ENCODE assay signal across 1 cellular context in the genomic region with DNA sequence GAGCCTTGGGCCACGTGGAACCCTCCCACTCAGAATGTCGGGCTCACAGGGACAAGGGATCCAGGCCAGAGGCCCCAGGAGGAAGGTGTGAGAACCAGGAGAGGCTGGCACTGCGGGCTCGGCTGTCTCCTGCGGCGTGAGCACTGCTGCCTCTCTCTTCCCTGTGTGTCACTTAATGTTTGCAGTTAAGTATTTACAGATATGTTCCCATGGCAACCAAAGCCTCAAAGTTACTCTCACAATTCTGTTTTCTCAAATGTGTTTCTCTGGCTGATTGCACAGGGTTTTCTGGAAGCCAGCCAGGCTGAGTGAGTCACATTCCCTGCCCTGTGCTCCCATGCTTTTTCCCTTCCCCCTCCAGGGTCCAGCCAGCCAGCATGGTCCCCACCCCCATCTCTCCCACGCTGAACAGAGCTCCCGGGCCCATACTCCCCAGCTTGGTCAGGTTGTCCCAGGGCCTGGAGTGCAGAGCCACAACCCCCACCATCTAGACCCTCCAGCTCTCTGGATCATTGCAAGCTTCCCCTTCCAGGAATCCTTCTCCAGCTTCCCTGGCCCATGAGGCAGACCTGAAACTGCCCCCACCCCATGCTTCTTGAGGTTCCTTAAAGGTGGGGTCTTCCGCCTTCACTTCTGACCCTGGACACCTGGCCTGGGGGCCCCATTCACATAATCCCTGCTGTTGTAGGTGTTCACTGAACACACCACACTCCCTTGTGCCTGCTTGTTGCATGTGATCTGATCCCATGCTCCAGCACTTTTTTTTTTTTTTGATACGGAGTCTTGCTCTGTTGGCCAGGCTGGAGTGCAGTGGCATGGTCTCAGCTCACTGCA.
TF ChIP-seq lines count a peak whose summit lies in the region.

No MANE protein-coding gene starts in this region.

TF ChIP-seq in SK-N-SH, 30 proteins besides CTCF, POLR2A, EP300 and RAD21 (continued from another document):
- TF ChIP-seq TEAD4 (IDR thresholded peaks at IDR 0.05; ENCODE audit: borderline replicate concordance, insufficient read depth) = no peak
- peak; percentile 62; the same call in 1 of the 2 replicates for TF ChIP-seq RFX5 (IDR thresholded peaks at IDR 0.05; ENCODE audit: low read length)
- peak; percentile 92 for TF ChIP-seq MXI1 (IDR thresholded peaks at IDR 0.05; ENCODE audit: low read depth, low read length)
- TF ChIP-seq NFIC (IDR thresholded peaks at IDR 0.05; ENCODE audit: borderline replicate concordance) = peak; percentile 96
- TF ChIP-seq SIN3A (IDR thresholded peaks at IDR 0.05; ENCODE audit: borderline replicate concordance, low read depth, low read length) = peak; percentile 69; the same call in 1 of the 2 replicates
- TF ChIP-seq, protein P1, sequence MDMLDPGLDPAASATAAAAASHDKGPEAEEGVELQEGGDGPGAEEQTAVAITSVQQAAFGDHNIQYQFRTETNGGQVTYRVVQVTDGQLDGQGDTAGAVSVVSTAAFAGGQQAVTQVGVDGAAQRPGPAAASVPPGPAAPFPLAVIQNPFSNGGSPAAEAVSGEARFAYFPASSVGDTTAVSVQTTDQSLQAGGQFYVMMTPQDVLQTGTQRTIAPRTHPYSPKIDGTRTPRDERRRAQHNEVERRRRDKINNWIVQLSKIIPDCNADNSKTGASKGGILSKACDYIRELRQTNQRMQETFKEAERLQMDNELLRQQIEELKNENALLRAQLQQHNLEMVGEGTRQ (IDR thresholded peaks at IDR 0.05; ENCODE audit: borderline replicate concordance, low read depth, low read length) = no peak
- TF ChIP-seq, protein P2, sequence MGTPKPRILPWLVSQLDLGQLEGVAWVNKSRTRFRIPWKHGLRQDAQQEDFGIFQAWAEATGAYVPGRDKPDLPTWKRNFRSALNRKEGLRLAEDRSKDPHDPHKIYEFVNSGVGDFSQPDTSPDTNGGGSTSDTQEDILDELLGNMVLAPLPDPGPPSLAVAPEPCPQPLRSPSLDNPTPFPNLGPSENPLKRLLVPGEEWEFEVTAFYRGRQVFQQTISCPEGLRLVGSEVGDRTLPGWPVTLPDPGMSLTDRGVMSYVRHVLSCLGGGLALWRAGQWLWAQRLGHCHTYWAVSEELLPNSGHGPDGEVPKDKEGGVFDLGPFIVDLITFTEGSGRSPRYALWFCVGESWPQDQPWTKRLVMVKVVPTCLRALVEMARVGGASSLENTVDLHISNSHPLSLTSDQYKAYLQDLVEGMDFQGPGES (IDR thresholded peaks at IDR 0.05; ENCODE audit: low read depth, low read length) = no peak
- TF ChIP-seq POLR2AphosphoS5 (IDR thresholded peaks at IDR 0.05; ENCODE audit: low read depth, low read length) = no peak
- TF ChIP-seq GABPA (IDR thresholded peaks at IDR 0.05; ENCODE audit: low read depth) = no peak
- TF ChIP-seq, protein P3, sequence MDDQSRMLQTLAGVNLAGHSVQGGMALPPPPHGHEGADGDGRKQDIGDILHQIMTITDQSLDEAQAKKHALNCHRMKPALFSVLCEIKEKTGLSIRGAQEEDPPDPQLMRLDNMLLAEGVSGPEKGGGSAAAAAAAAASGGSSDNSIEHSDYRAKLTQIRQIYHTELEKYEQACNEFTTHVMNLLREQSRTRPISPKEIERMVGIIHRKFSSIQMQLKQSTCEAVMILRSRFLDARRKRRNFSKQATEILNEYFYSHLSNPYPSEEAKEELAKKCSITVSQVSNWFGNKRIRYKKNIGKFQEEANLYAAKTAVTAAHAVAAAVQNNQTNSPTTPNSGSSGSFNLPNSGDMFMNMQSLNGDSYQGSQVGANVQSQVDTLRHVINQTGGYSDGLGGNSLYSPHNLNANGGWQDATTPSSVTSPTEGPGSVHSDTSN (IDR thresholded peaks at IDR 0.05) = no peak; the same call in 1 of the 2 replicates
- TF ChIP-seq TAF1 (IDR thresholded peaks at IDR 0.05; ENCODE audit: borderline replicate concordance, low read depth, low read length) = no peak
- TF ChIP-seq, protein P4, sequence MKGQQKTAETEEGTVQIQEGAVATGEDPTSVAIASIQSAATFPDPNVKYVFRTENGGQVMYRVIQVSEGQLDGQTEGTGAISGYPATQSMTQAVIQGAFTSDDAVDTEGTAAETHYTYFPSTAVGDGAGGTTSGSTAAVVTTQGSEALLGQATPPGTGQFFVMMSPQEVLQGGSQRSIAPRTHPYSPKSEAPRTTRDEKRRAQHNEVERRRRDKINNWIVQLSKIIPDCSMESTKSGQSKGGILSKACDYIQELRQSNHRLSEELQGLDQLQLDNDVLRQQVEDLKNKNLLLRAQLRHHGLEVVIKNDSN (IDR thresholded peaks at IDR 0.05; ENCODE audit: borderline replicate concordance, low read depth) = no peak
- 0 out of 2 replicates have a peak, but pooled peaks have one; percentile 30 for TF ChIP-seq RXRA (IDR thresholded peaks at IDR 0.05; ENCODE audit: borderline replicate concordance, low read depth)
- peak; percentile 55; the same call in 1 of the 2 replicates for TF ChIP-seq TCF12 (IDR thresholded peaks at IDR 0.05)
- no peak for TF ChIP-seq YY1 (IDR thresholded peaks at IDR 0.05; ENCODE audit: low read depth)
- TF ChIP-seq RCOR1 (IDR thresholded peaks at IDR 0.05; ENCODE audit: low read length) = peak; percentile 65
- TF ChIP-seq, protein P5, sequence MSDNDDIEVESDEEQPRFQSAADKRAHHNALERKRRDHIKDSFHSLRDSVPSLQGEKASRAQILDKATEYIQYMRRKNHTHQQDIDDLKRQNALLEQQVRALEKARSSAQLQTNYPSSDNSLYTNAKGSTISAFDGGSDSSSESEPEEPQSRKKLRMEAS (IDR thresholded peaks at IDR 0.05; ENCODE audit: low read depth) = peak; percentile 72; the same call in 1 of the 2 replicates
- no peak for TF ChIP-seq SMC3 (IDR thresholded peaks at IDR 0.05; ENCODE audit: low read depth, low read length)
- no peak for TF ChIP-seq GATA2 (CRISPR knock-in tag; IDR thresholded peaks at IDR 0.05)
- peak; percentile 86 for TF ChIP-seq FOSL2 (IDR thresholded peaks at IDR 0.05; ENCODE audit: borderline replicate concordance, low read depth)
- no peak for TF ChIP-seq NRF1 (IDR thresholded peaks at IDR 0.05; ENCODE audit: low read depth, low read length)
- peak; percentile 59; the same call in 1 of the 2 replicates for TF ChIP-seq FOXJ3 (CRISPR knock-in tag; IDR thresholded peaks at IDR 0.05)
